Comparison of ENCODE assay signal across 1 cellular context in genomic region chr7:106793015-106793651, GRCh38.
A peak's percentile ranks its signal among the peaks of the same experiment; 100 is the strongest.
TF ChIP-seq lines count a peak whose summit lies in the region.

No MANE protein-coding gene starts in this region.

TF ChIP-seq in K562, 482 proteins besides CTCF, POLR2A, EP300 and RAD21 (continued from another document and continues in another):
- TF ChIP-seq CBX2 (IDR thresholded peaks at IDR 0.05; ENCODE audit: insufficient read depth, low read length, poor library complexity, severe bottlenecking) = no peak
- TF ChIP-seq ZBTB40 (IDR thresholded peaks at IDR 0.05) = no peak
- TF ChIP-seq ZBTB40 (CRISPR knock-in tag; IDR thresholded peaks at IDR 0.05) = no peak
- TF ChIP-seq GTF2B (IDR thresholded peaks at IDR 0.05; ENCODE audit: extremely low read depth, insufficient read length) = no peak
- TF ChIP-seq BCLAF1 (IDR thresholded peaks at IDR 0.05; ENCODE audit: borderline replicate concordance in 1 of 2, control insufficient read depth in 1 of 2, low read depth in 2 of 2, low read length in 1 of 2) = no peak
- no peak for TF ChIP-seq TSC22D4 (tag; IDR thresholded peaks at IDR 0.05)
- peak; percentile 21; the same call in 1 of the 2 replicates for TF ChIP-seq MTA1 (IDR thresholded peaks at IDR 0.05; ENCODE audit: borderline replicate concordance)
- TF ChIP-seq KHSRP (IDR thresholded peaks at IDR 0.05) = peak; percentile 57; the same call in 1 of the 2 replicates
- TF ChIP-seq SIX5 (IDR thresholded peaks at IDR 0.05; ENCODE audit: borderline replicate concordance in 1 of 2, insufficient read depth in 1 of 2, low read depth in 1 of 2, low read length in 2 of 2) = no peak
- TF ChIP-seq SP2 (IDR thresholded peaks at IDR 0.05; ENCODE audit: extremely low read depth, low read depth, low read length, poor library complexity, severe bottlenecking) = no peak
- TF ChIP-seq HMG20B (CRISPR knock-in tag; IDR thresholded peaks at IDR 0.05) = peak; percentile 14; the same call in 1 of the 2 replicates
- TF ChIP-seq NCOA2 (IDR thresholded peaks at IDR 0.05; ENCODE audit: partially characterized antibody in 2 of 2) = no peak
- no peak for TF ChIP-seq ZNF146 (CRISPR knock-in tag; IDR thresholded peaks at IDR 0.05; ENCODE audit: unreplicated experiment)
- no peak for TF ChIP-seq DDX20 (tag; IDR thresholded peaks at IDR 0.05; ENCODE audit: low read depth)
- no peak for TF ChIP-seq SMAD4 (CRISPR knock-in tag; conservative IDR thresholded peaks at IDR 0.05)
- TF ChIP-seq E2F8 (IDR thresholded peaks at IDR 0.05; ENCODE audit: low read depth, partially characterized antibody) = no peak
- TF ChIP-seq NFRKB (IDR thresholded peaks at IDR 0.05; ENCODE audit: low read depth) = no peak
- TF ChIP-seq MAFG (tag; conservative IDR thresholded peaks at IDR 0.05) = peak; percentile 70
- no peak for TF ChIP-seq MITF (IDR thresholded peaks at IDR 0.05)
- TF ChIP-seq ZNF354B (CRISPR knock-in tag; IDR thresholded peaks at IDR 0.05) = no peak
- TF ChIP-seq ERF (CRISPR knock-in tag; IDR thresholded peaks at IDR 0.05) = no peak
- no peak for TF ChIP-seq ADNP (tag; IDR thresholded peaks at IDR 0.05)
- no peak for TF ChIP-seq MIER1 (IDR thresholded peaks at IDR 0.05; ENCODE audit: low read depth)
- TF ChIP-seq XRCC5 (IDR thresholded peaks at IDR 0.05; ENCODE audit: low read depth, low read length) = no peak
- 0 out of 4 replicates have a peak, but pooled peaks of 1 of the 2 experiments have one; percentile 51 for TF ChIP-seq MAZ (CRISPR knock-in tag; conservative IDR thresholded peaks at IDR 0.05 in 1 of 2, IDR thresholded peaks at IDR 0.05 in 1 of 2)
- no peak for TF ChIP-seq DIDO1 (tag; IDR thresholded peaks at IDR 0.05; ENCODE audit: low read depth)
- no peak for TF ChIP-seq MEIS2 (IDR thresholded peaks at IDR 0.05; ENCODE audit: partially characterized antibody)
- no peak for TF ChIP-seq U2AF1 (optimal IDR thresholded peaks at IDR 0.05; ENCODE audit: low read depth, low read length)
- no peak for TF ChIP-seq RERE (CRISPR knock-in tag; IDR thresholded peaks at IDR 0.05; ENCODE audit: borderline replicate concordance)
- no peak for TF ChIP-seq THAP7 (CRISPR knock-in tag; IDR thresholded peaks at IDR 0.05)
- no peak for TF ChIP-seq ZNF717 (CRISPR knock-in tag; IDR thresholded peaks at IDR 0.05)
- TF ChIP-seq ZNF174 (CRISPR knock-in tag; IDR thresholded peaks at IDR 0.05) = no peak
- no peak for TF ChIP-seq NFXL1 (CRISPR knock-in tag; IDR thresholded peaks at IDR 0.05)
